Comparison of ENCODE assay signal across 3 cellular contexts in genomic region chr6:37555040-37555781, GRCh38.
TF ChIP-seq lines count a peak whose summit lies in the region.

No MANE protein-coding gene starts in this region.

TF ChIP-seq in SK-N-SH, 30 proteins besides CTCF, POLR2A, EP300 and RAD21 (continued from another document and continues in another):
- TF ChIP-seq USF1 (IDR thresholded peaks at IDR 0.05; ENCODE audit: borderline replicate concordance, low read depth) (no peak), FOXJ3 (CRISPR knock-in tag; IDR thresholded peaks at IDR 0.05) (no peak), NRF1 (IDR thresholded peaks at IDR 0.05; ENCODE audit: low read depth, low read length) (no peak), ZBTB33 (IDR thresholded peaks at IDR 0.05; ENCODE audit: borderline replicate concordance, low read depth) (no peak), MEF2A (IDR thresholded peaks at IDR 0.05; ENCODE audit: borderline replicate concordance, low read depth) (no peak), TCF12 (IDR thresholded peaks at IDR 0.05) (no peak), RXRA (IDR thresholded peaks at IDR 0.05; ENCODE audit: borderline replicate concordance, low read depth) (no peak), TEAD4 (IDR thresholded peaks at IDR 0.05; ENCODE audit: borderline replicate concordance, insufficient read depth) (no peak), IRF3 (IDR thresholded peaks at IDR 0.05; ENCODE audit: low read depth, low read length) (no peak), TAF1 (IDR thresholded peaks at IDR 0.05; ENCODE audit: borderline replicate concordance, low read depth, low read length) (no peak), CHD2 (IDR thresholded peaks at IDR 0.05; ENCODE audit: low read length, partially characterized antibody) (no peak), SIN3A (IDR thresholded peaks at IDR 0.05; ENCODE audit: borderline replicate concordance, low read depth, low read length) (no peak), ELF1 (IDR thresholded peaks at IDR 0.05) (no peak)

TF ChIP-seq in SK-N-SH treated with all-trans-retinoic acid at 6 μM for 48 hours, 23 proteins besides CTCF, POLR2A, EP300 and RAD21:
- TF ChIP-seq PATZ1 (CRISPR knock-in tag; IDR thresholded peaks at IDR 0.05; ENCODE audit: borderline replicate concordance): no peak
- TF ChIP-seq ZNF565 (CRISPR knock-in tag; conservative IDR thresholded peaks at IDR 0.05; ENCODE audit: low read depth): no peak
- no peak for TF ChIP-seq OSR1 (CRISPR knock-in tag; IDR thresholded peaks at IDR 0.05)
- no peak for TF ChIP-seq ZNF70 (CRISPR knock-in tag; IDR thresholded peaks at IDR 0.05)
- no peak for TF ChIP-seq ARNTL (CRISPR knock-in tag; IDR thresholded peaks at IDR 0.05; ENCODE audit: borderline replicate concordance, low read depth)
- TF ChIP-seq SNAI2 (CRISPR knock-in tag; IDR thresholded peaks at IDR 0.05): no peak
- no peak for TF ChIP-seq ISL1 (CRISPR knock-in tag; IDR thresholded peaks at IDR 0.05)

TF ChIP-seq in HCT116, 20 proteins besides CTCF, POLR2A, EP300 and RAD21 (continued from another document):
- TF ChIP-seq YY1 (IDR thresholded peaks at IDR 0.05; ENCODE audit: extremely low read depth, insufficient replicate concordance, low read depth, low read length) (no peak), CBX3 (IDR thresholded peaks at IDR 0.05; ENCODE audit: low read depth) (no peak), JUND (IDR thresholded peaks at IDR 0.05) (no peak), MAX (IDR thresholded peaks at IDR 0.05) (no peak), SRF (IDR thresholded peaks at IDR 0.05; ENCODE audit: low read depth) (no peak), REST (IDR thresholded peaks at IDR 0.05; ENCODE audit: low read depth) (no peak), ZFX (IDR thresholded peaks at IDR 0.05) (no peak), ZBTB33 (IDR thresholded peaks at IDR 0.05; ENCODE audit: extremely low read depth, insufficient replicate concordance, low read length) (no peak), ELF1 (IDR thresholded peaks at IDR 0.05; ENCODE audit: borderline replicate concordance, low read depth) (no peak), EZH2phosphoT487 (IDR thresholded peaks at IDR 0.05; ENCODE audit: borderline replicate concordance) (no peak), EZH2 (IDR thresholded peaks at IDR 0.05) (no peak), EGR1 (IDR thresholded peaks at IDR 0.05; ENCODE audit: low read depth) (no peak), SP1 (IDR thresholded peaks at IDR 0.05; ENCODE audit: low read depth) (no peak)
